ENCODE assay signal across 32 cellular contexts in the genomic region with DNA sequence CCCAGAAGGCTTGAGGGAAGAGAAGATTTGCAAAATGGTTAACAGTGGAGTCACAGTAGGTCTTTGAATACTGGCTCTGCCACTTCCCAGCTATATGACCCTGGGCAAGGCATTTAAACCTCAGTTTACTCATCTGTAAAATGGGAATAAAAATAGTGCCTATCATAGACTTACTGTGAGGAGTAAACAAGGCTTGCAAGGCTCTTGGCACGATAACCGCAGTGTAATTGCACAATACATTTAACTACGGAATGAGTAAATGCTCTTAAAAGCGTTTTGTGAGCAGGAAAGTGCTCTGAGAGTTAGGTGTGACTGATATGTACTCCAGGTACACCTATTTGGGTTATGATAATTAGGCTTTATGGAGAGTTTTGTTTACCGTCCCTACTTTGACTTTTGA. TPM values are rescaled to one million over a fixed set of nuclear protein-coding genes. Genes with fewer than 3 reads are reported as not detected.
A peak's percentile ranks its signal among the peaks of the same experiment; 100 is the strongest.
DNase-seq lines count a peak whose midpoint lies in the region; ATAC-seq, FAIRE-seq and TF ChIP-seq lines count a peak whose summit lies in the region.
"Had no signal": no experiment of that assay in that cellular context is flagged by ENCODE, and none has a peak within 500 bp of the region (broad histone marks: within the 10 kb centered on the region; RNA-seq: fewer than 3 reads in every experiment).

No MANE protein-coding gene starts in this region.

- TF ChIP-seq CTCF in IMR-90 (conservative IDR thresholded peaks at IDR 0.05; ENCODE audit: low read depth, low read length) (no peak), K562 (IDR thresholded peaks at IDR 0.05 in 2 of 3, conservative IDR thresholded peaks at IDR 0.05 in 1 of 3; ENCODE audit: insufficient read depth in 2 of 3, low read depth in 1 of 3, low read length in 3 of 3) (no peak)

- H3K9me1 ChIP-seq in IMR-90 (ENCODE audit: insufficient read depth, low read length) (no peaks in the 10 kb centered on the region), K562 (ENCODE audit: control insufficient read depth, insufficient read depth, low read length) (no peaks in the 10 kb centered on the region)

- intact Hi-C loops in IMR-90 (cut with micrococcal nuclease) (no loop called here), K562 (cut with micrococcal nuclease) (no loop called here), left colon (cut with DNase I, micrococcal nuclease) (no loop called here), Right ventricle myocardium inferior (cut with DNase I) (no loop called here)

- no peak overlapping the region for H2BK20ac ChIP-seq in IMR-90 (ENCODE audit: low read depth, low read length)

- ATAC-seq in IMR-90 (ENCODE audit: low read depth) (no peak), K562 (no peak), left colon (peak; percentile 38), Right ventricle myocardium inferior (no peak), HG03442 (IDR thresholded peaks at IDR 0.05; ENCODE audit: unreplicated experiment) (no peak)
- ATAC-seq: activated CD4-positive, alpha-beta T cell treated with anti-CD3 and anti-CD28 coated beads for 36 hours; activated CD8-positive, alpha-beta T cell treated with anti-CD3 and anti-CD28 coated beads, Interleukin-2, amount 10 ng/mL, durations not matched to agents 7 days and 5 days; natural killer cell; T-helper 17 cell had no signal

- POLR2A ChIA-PET in IMR-90 (lab: Charles Lee; ENCODE audit: unreplicated experiment): no interaction called here
- POLR2A ChIA-PET in K562 (lab: Yijun Ruan, JAX): interaction anchor here (0.6 kb wide), 2 partner anchors 169 to 446 kb away, joined by 3 to 4 read pairs; no protein-coding TSS in a partner anchor

- BruUV-seq in IMR-90 (replicated peaks; lab: Mats Ljungman, UMichigan) (no TSS peak), K562 (replicated peaks; lab: Mats Ljungman, UMichigan) (no TSS peak)

- no peak overlapping the region for H4K91ac ChIP-seq in IMR-90 (ENCODE audit: insufficient read depth, low read depth, low read length)

- H2BK120ac ChIP-seq in IMR-90 (ENCODE audit: low read depth, low read length): no peak overlapping the region

- H3K4me1 ChIP-seq in IMR-90 (ENCODE audit: control insufficient read depth, insufficient read depth, low read length): no peaks in the 10 kb centered on the region
- H3K4me1 ChIP-seq in K562 (replicated peaks in 1 of 2; ENCODE audit: control insufficient read depth in 2 of 2, insufficient read depth in 2 of 2, low read length in 2 of 2): no peaks in the 10 kb centered on the region
- H3K4me1 ChIP-seq: ascending aorta, uterus had no signal

- H3K4me2 ChIP-seq in IMR-90 (ENCODE audit: low read depth, low read length) (no peak overlapping the region), K562 (ENCODE audit: insufficient read depth, low read length) (no peak overlapping the region)
- H3K4me2 ChIP-seq: BLaER1 treated with 17β-estradiol and CSF1 and Interleukin-3, amounts not matched to agents 10 nM and 100 nM had no signal

- no peak overlapping the region for H4K5ac ChIP-seq in IMR-90 (ENCODE audit: low read depth, low read length)

- H3K27ac ChIP-seq in IMR-90 (ENCODE audit: insufficient read depth, low read length) (no peak overlapping the region), K562 (ENCODE audit: extremely low read depth, low read depth, low read length) (no peak overlapping the region)
- H3K27ac ChIP-seq: ascending aorta; BLaER1 treated with 17β-estradiol and CSF1 and Interleukin-3, amounts not matched to agents 10 nM and 100 nM; thoracic aorta; uterus had no signal

- no peak for DNase-seq in IMR-90
- peak; percentile 56 to 68 for DNase-seq in NOMO-1 (lab: John Stamatoyannopoulos, UW; ENCODE audit: unreplicated experiment in 2 of 2)
- DNase-seq in K562 (ENCODE audit: extremely low read depth in 1 of 4, low spot score in 3 of 4): no peak
- DNase-seq in left colon: no peak
- DNase-seq in SHP77 (lab: John Stamatoyannopoulos, UW): no peak
- no peak for DNase-seq in Right ventricle myocardium inferior (ENCODE audit: missing footprints)
- no peak for DNase-seq in germinal center (ENCODE audit: low spot score)
- DNase-seq: activated CD4-positive, alpha-beta T cell treated with anti-CD3 and anti-CD28 coated beads for 36 hours; activated CD8-positive, alpha-beta T cell treated with anti-CD3 and anti-CD28 coated beads, Interleukin-2, amount 10 ng/mL, durations not matched to agents 7 days and 5 days; GF-D8; glutamatergic neuron; natural killer cell; NCI-H1092; NCI-H187 treated with DMSO at 0.1 percent for 48 hours; NCI-H524 treated with DMSO at 0.1 percent for 48 hours; occipital lobe; T-helper 17 cell; uterus had no signal

- H3K23ac ChIP-seq in IMR-90 (ENCODE audit: low read depth, low read length): no peak overlapping the region

- no peak for TF ChIP-seq POLR2A in IMR-90 (IDR thresholded peaks at IDR 0.05; ENCODE audit: low read depth, low read length)
- TF ChIP-seq POLR2A in K562 (conservative IDR thresholded peaks at IDR 0.05): no peak

- H3K27me3 ChIP-seq in IMR-90 (ENCODE audit: control insufficient read depth, insufficient read depth, low read length) (peaks cover 9% of the 10 kb centered on the region), K562 (ENCODE audit: control insufficient read depth in 2 of 2, insufficient read depth in 2 of 2, low read length in 2 of 2) (peaks cover 6 to 12% of the 10 kb centered on the region in 2 experiments; a peak in 4 of 5 replicates)
- H3K27me3 ChIP-seq: ascending aorta; BLaER1 treated with 17β-estradiol and CSF1 and Interleukin-3, amounts not matched to agents 10 nM and 100 nM; uterus had no signal

- no peak overlapping the region for H4K8ac ChIP-seq in IMR-90 (ENCODE audit: low read depth in 2 of 2, low read length in 2 of 2)

- no peak for TF ChIP-seq EP300 in K562 (IDR thresholded peaks at IDR 0.05; ENCODE audit: low read length)

- no peak overlapping the region for H2AK9ac ChIP-seq in IMR-90 (replicated peaks; ENCODE audit: low read depth, low read length, poor library complexity)

- FAIRE-seq in K562 (lab: Jason Lieb, UNC): no peak
- FAIRE-seq: endometrium, H54, islet of Langerhans, RCC 7860 had no signal

- H4K20me1 ChIP-seq in IMR-90 (ENCODE audit: insufficient read depth, low read length) (no peaks in the 10 kb centered on the region), K562 (replicated peaks; ENCODE audit: control insufficient read depth, insufficient read depth, low read length) (no peaks in the 10 kb centered on the region)
- H4K20me1 ChIP-seq: BLaER1 treated with 17β-estradiol and CSF1 and Interleukin-3, amounts not matched to agents 10 nM and 100 nM had no signal

- H3K56ac ChIP-seq in IMR-90 (ENCODE audit: extremely low read depth, insufficient read depth, low read length): no peak overlapping the region

- H2AFZ ChIP-seq in IMR-90 (replicated peaks; ENCODE audit: low read length, poor library complexity): no peak overlapping the region
- H2AFZ ChIP-seq in K562 (ENCODE audit: low read depth, low read length): no peak overlapping the region

- H3K4ac ChIP-seq in IMR-90 (ENCODE audit: low read depth, low read length): no peak overlapping the region

- in situ Hi-C loops in IMR-90 (cut with MboI; ENCODE audit: low sequenced_read_pairs): no loop called here
- in situ Hi-C loops in K562 (cut with MboI): no loop called here

- CTCF ChIA-PET in IMR-90 (lab: Yijun Ruan, JAX): no interaction called here
- CTCF ChIA-PET in K562 (lab: Yijun Ruan, JAX; ENCODE audit: low intra/inter-chr PET ratio): no interaction called here

- no CpG with 5 or more reads among the region's 5 CpGs for WGBS in IMR-90 (ENCODE audit: extremely low coverage in 2 of 2, insufficient read length in 1 of 2), 2 experiments
- 1% methylated on average over 5 of the region's 5 CpGs for WGBS in K562 (ENCODE audit: insufficient coverage, low coverage, missing lambda C conversion rate)

- no peak overlapping the region for H3K14ac ChIP-seq in IMR-90 (replicated peaks; ENCODE audit: low read depth, low read length)

- no peak overlapping the region for H3K18ac ChIP-seq in IMR-90 (ENCODE audit: low read depth, low read length)

- H3K9ac ChIP-seq in IMR-90 (ENCODE audit: low read depth, low read length) (no peak overlapping the region), K562 (ENCODE audit: insufficient read depth in 1 of 2, low read depth in 2 of 2, low read length in 2 of 2) (no peak overlapping the region)
- H3K9ac ChIP-seq: BLaER1 treated with 17β-estradiol and CSF1 and Interleukin-3, amounts not matched to agents 10 nM and 100 nM had no signal

- no peak overlapping the region for H2BK15ac ChIP-seq in IMR-90 (ENCODE audit: low read depth, low read length)

- H3K36me3 ChIP-seq in IMR-90 (ENCODE audit: control insufficient read depth, insufficient read depth, low read length) (no peaks in the 10 kb centered on the region), K562 (ENCODE audit: control insufficient read depth, insufficient read depth, low read length) (no peaks in the 10 kb centered on the region)
- H3K36me3 ChIP-seq: ascending aorta; BLaER1 treated with 17β-estradiol and CSF1 and Interleukin-3, amounts not matched to agents 10 nM and 100 nM; thoracic aorta; uterus had no signal

- H2AK5ac ChIP-seq in IMR-90 (ENCODE audit: low read depth, low read length): no peak overlapping the region

- H3K4me3 ChIP-seq in IMR-90 (ENCODE audit: insufficient read depth, low read depth, low read length): no peak overlapping the region
- no peak overlapping the region for H3K4me3 ChIP-seq in K562
- H3K4me3 ChIP-seq: ascending aorta; BLaER1 treated with 17β-estradiol and CSF1 and Interleukin-3, amounts not matched to agents 10 nM and 100 nM; thoracic aorta; uterus had no signal

- no peak overlapping the region for H2BK5ac ChIP-seq in IMR-90 (ENCODE audit: low read depth, low read length, poor library complexity, severe bottlenecking)

- no peaks in the 10 kb centered on the region for H3K79me2 ChIP-seq in K562 (ENCODE audit: control insufficient read depth, insufficient read depth, low read length)

- H3K9me3 ChIP-seq in IMR-90 (ENCODE audit: control insufficient read depth, insufficient read depth, low read length) (no peaks in the 10 kb centered on the region), K562 (replicated peaks; ENCODE audit: control insufficient read depth, insufficient read depth, low read depth, low read length) (no peaks in the 10 kb centered on the region)
- H3K9me3 ChIP-seq: ascending aorta, thoracic aorta, uterus had no signal

- TF ChIP-seq RAD21 in IMR-90 (IDR thresholded peaks at IDR 0.05; ENCODE audit: low read length): no peak
- TF ChIP-seq RAD21 in K562 (CRISPR knock-in tag; conservative IDR thresholded peaks at IDR 0.05 in 1 of 2, IDR thresholded peaks at IDR 0.05 in 1 of 2): no peak

- dilution Hi-C loops in IMR-90 (cut with HindIII; ENCODE audit: low sequenced_read_pairs, unreplicated experiment): no loop called here

- H3K79me1 ChIP-seq in IMR-90 (ENCODE audit: low read depth in 1 of 2, low read length in 2 of 2): no peaks in the 10 kb centered on the region

RNA-seq across cellular contexts. Expression of a gene that starts 8.4 kb away (rescaled TPM):
- total RNA-seq in IMR-90 (2012; rRNA removed): not detected in 2 replicates
- polyA plus RNA-seq in IMR-90 (2012; rRNA removed): not detected in 2 replicates
- not detected in 2 replicates for polyA plus RNA-seq in IMR-90 (2012; cell fraction: cytosol; rRNA removed)
- polyA plus RNA-seq in IMR-90 (2012; cell fraction: nucleus; rRNA removed; ENCODE audit: low replicate concordance): not detected in 2 replicates
- total RNA-seq in K562 (2011; cell fraction: chromatin; rRNA removed; ENCODE audit: low replicate concordance): not detected in 2 replicates
- not detected in 2 replicates for total RNA-seq in K562 (2011; cell fraction: nucleolus; rRNA removed)
- total RNA-seq in K562 (2011; cell fraction: nucleoplasm; rRNA removed): not detected in 2 replicates
- total RNA-seq in K562 (2014; rRNA removed): not detected in 2 replicates
- total RNA-seq in K562 (2014; rRNA removed; fragmentation: Illumina TruSeq; extraction: Trizol): not detected in 2 replicates
- not detected in 2 replicates for total RNA-seq in K562 (2015; rRNA removed; fragmentation: Illumina TruSeq; extraction: Trizol)
- total RNA-seq in K562 (2021): not detected in 2 replicates
- polyA plus RNA-seq in K562 (2011; rRNA removed): not detected in 2 replicates
- polyA plus RNA-seq in K562 (2011; cell fraction: cytosol; rRNA removed): not detected in 2 replicates
- polyA plus RNA-seq in K562 (2011; cell fraction: nucleus; rRNA removed): not detected in 2 replicates
- not detected in 2 replicates for polyA plus RNA-seq in K562 (2012)
- polyA plus RNA-seq in K562 (2014; fragmentation: Illumina TruSeq; extraction: Trizol): not detected in 2 replicates
- polyA plus RNA-seq in K562 (2014; fragmentation: Nextera tagmentation; extraction: Ambion mirVana): not detected
- not detected in 2 replicates for polyA plus RNA-seq in K562 (2014; rRNA removed)
- not detected in 2 replicates for polyA minus RNA-seq in K562 (2011; rRNA and poly(A)+ RNA removed)
- not detected in 2 replicates for polyA minus RNA-seq in K562 (2011; cell fraction: cytosol; rRNA and poly(A)+ RNA removed)
- polyA minus RNA-seq in K562 (2011; cell fraction: nucleus; rRNA and poly(A)+ RNA removed): not detected in 2 replicates
- total RNA-seq in left colon: not detected
- total RNA-seq in Right ventricle myocardium inferior: not detected
- total RNA-seq: activated CD4-positive, alpha-beta T cell treated with anti-CD3 and anti-CD28 coated beads for 36 hours; activated CD8-positive, alpha-beta T cell treated with anti-CD3 and anti-CD28 coated beads, Interleukin-2, amount 10 ng/mL, durations not matched to agents 7 days and 5 days; ascending aorta; dermis microvascular lymphatic vessel endothelial cell; fibroblast of lung; liver; natural killer cell; occipital lobe; SK-MEL-5; skeletal muscle tissue; T-helper 17 cell; thoracic aorta; uterus had no signal
- polyA plus RNA-seq: AG04450, fibroblast of lung, liver had no signal

RNA-seq across cellular contexts. Expression of a gene that starts 42.2 kb away (rescaled TPM):
- total RNA-seq in IMR-90 (2012; rRNA removed) (18.5 and 18.6 TPM in 2 replicates), K562 (2014; rRNA removed) (9.9 and 12.4 TPM in 2 replicates), K562 (2014; rRNA removed; fragmentation: Illumina TruSeq; extraction: Trizol) (11.9 and 12.3 TPM in 2 replicates), K562 (2015; rRNA removed; fragmentation: Illumina TruSeq; extraction: Trizol) (34.0 and 36.0 TPM in 2 replicates), K562 (2021) (13.2 and 14.4 TPM in 2 replicates), left colon (10 to 100 TPM; 19.0 to 28.1 TPM), Right ventricle myocardium inferior (28.4 TPM)
- polyA plus RNA-seq in IMR-90 (2012; rRNA removed) (12.8 and 13.8 TPM in 2 replicates), K562 (2011; rRNA removed) (5.8 and 9.1 TPM in 2 replicates), K562 (2014; fragmentation: Illumina TruSeq; extraction: Trizol) (10.6 and 11.1 TPM in 2 replicates), K562 (2014; fragmentation: Nextera tagmentation; extraction: Ambion mirVana) (1 to 10 TPM; 7.1 to 10.0 TPM), K562 (2014; rRNA removed) (7.3 TPM in 2 replicates)
- polyA plus RNA-seq in IMR-90 (2012; cell fraction: cytosol; rRNA removed): 8.0 and 9.9 TPM in 2 replicates
- polyA plus RNA-seq in IMR-90 (2012; cell fraction: nucleus; rRNA removed; ENCODE audit: low replicate concordance): 2.0 and 3.1 TPM in 2 replicates
- 6.6 and 8.0 TPM in 2 replicates for total RNA-seq in K562 (2011; cell fraction: chromatin; rRNA removed; ENCODE audit: low replicate concordance)
- total RNA-seq in K562 (2011; cell fraction: nucleolus; rRNA removed): 8.3 and 9.7 TPM in 2 replicates
- 9.1 and 11.3 TPM in 2 replicates for total RNA-seq in K562 (2011; cell fraction: nucleoplasm; rRNA removed)
- polyA plus RNA-seq in K562 (2011; cell fraction: cytosol; rRNA removed): 5.6 and 8.0 TPM in 2 replicates
- polyA plus RNA-seq in K562 (2011; cell fraction: nucleus; rRNA removed): 2.5 and 3.4 TPM in 2 replicates
- 18.5 and 29.7 TPM in 2 replicates for polyA plus RNA-seq in K562 (2012)
- 10.4 and 13.3 TPM in 2 replicates for polyA minus RNA-seq in K562 (2011; rRNA and poly(A)+ RNA removed)
- 6.2 and 9.7 TPM in 2 replicates for polyA minus RNA-seq in K562 (2011; cell fraction: cytosol; rRNA and poly(A)+ RNA removed)
- 1.2 and 3.4 TPM in 2 replicates for polyA minus RNA-seq in K562 (2011; cell fraction: nucleus; rRNA and poly(A)+ RNA removed)

RNA-seq across cellular contexts. Expression of a gene that starts 52.2 kb away (rescaled TPM):
- total RNA-seq in IMR-90 (2012; rRNA removed): not detected in 2 replicates
- polyA plus RNA-seq in IMR-90 (2012; rRNA removed): not detected in 2 replicates
- not detected in 2 replicates for polyA plus RNA-seq in IMR-90 (2012; cell fraction: cytosol; rRNA removed)
- polyA plus RNA-seq in IMR-90 (2012; cell fraction: nucleus; rRNA removed; ENCODE audit: low replicate concordance): not detected in 2 replicates
- total RNA-seq in K562 (2011; cell fraction: chromatin; rRNA removed; ENCODE audit: low replicate concordance): not detected in 2 replicates
- total RNA-seq in K562 (2011; cell fraction: nucleolus; rRNA removed): not detected in 2 replicates
- total RNA-seq in K562 (2011; cell fraction: nucleoplasm; rRNA removed): not detected in 2 replicates
- not detected in 2 replicates for total RNA-seq in K562 (2014; rRNA removed)
- not detected in 2 replicates for total RNA-seq in K562 (2014; rRNA removed; fragmentation: Illumina TruSeq; extraction: Trizol)
- not detected in 2 replicates for total RNA-seq in K562 (2015; rRNA removed; fragmentation: Illumina TruSeq; extraction: Trizol)
- total RNA-seq in K562 (2021): not detected in 2 replicates
- not detected in 2 replicates for polyA plus RNA-seq in K562 (2011; rRNA removed)
- not detected in 2 replicates for polyA plus RNA-seq in K562 (2011; cell fraction: cytosol; rRNA removed)
- polyA plus RNA-seq in K562 (2011; cell fraction: nucleus; rRNA removed): not detected in 2 replicates
- 0.03 TPM in 1 of 2 replicates, not detected in the other for polyA plus RNA-seq in K562 (2012)
- not detected in 2 replicates for polyA plus RNA-seq in K562 (2014; fragmentation: Illumina TruSeq; extraction: Trizol)
- not detected for polyA plus RNA-seq in K562 (2014; fragmentation: Nextera tagmentation; extraction: Ambion mirVana)
- not detected in 2 replicates for polyA plus RNA-seq in K562 (2014; rRNA removed)
- polyA minus RNA-seq in K562 (2011; rRNA and poly(A)+ RNA removed): not detected in 2 replicates
- polyA minus RNA-seq in K562 (2011; cell fraction: cytosol; rRNA and poly(A)+ RNA removed): not detected in 2 replicates
- not detected in 2 replicates for polyA minus RNA-seq in K562 (2011; cell fraction: nucleus; rRNA and poly(A)+ RNA removed)
- total RNA-seq in left colon: not detected
- 0.60 TPM for total RNA-seq in Right ventricle myocardium inferior
- total RNA-seq: activated CD4-positive, alpha-beta T cell treated with anti-CD3 and anti-CD28 coated beads for 36 hours; activated CD8-positive, alpha-beta T cell treated with anti-CD3 and anti-CD28 coated beads, Interleukin-2, amount 10 ng/mL, durations not matched to agents 7 days and 5 days; dermis microvascular lymphatic vessel endothelial cell; fibroblast of lung; liver; natural killer cell; occipital lobe; SK-MEL-5; T-helper 17 cell; thoracic aorta; uterus had no signal
- polyA plus RNA-seq: AG04450, fibroblast of lung, liver had no signal

Comparison
In these comparisons a context has a peak if more than half of its experiments do, and no peak if none do; other contexts are left out.
1. DNase-seq: peak in NOMO-1 (2 of 2); none in IMR-90 (single experiment), K562 (0 of 4), left colon (0 of 2), SHP77 (0 of 2), Right ventricle myocardium inferior (single experiment) and germinal center (single experiment).